In genomic region chr10:104151737-104152136, GRCh38 we compare ENCODE assay signal across 11 cellular contexts.
"Had no signal": no experiment of that assay in that cellular context is flagged by ENCODE, and none has a peak within 500 bp of the region (broad histone marks: within the 10 kb centered on the region; RNA-seq: fewer than 3 reads in every experiment).

No MANE protein-coding gene starts in this region.

- H3K27ac ChIP-seq: GM23248 had no signal

- H2AFZ ChIP-seq: GM23248, GM23338 had no signal

- H3K9ac ChIP-seq: GM23248 had no signal

- H3K4me3 Mint-ChIP-seq: GM23338, H9, HFFc6 had no signal

- H3K4me1 ChIP-seq: HAP-1 had no signal

- FAIRE-seq: H1, H54 had no signal

- DNase-seq: GM23248, GOT3, H7, H9, HCEC 1CT, HFFc6 had no signal

- H3K27ac Mint-ChIP-seq: GM23338, H9, HFFc6 had no signal

- H3K4me2 ChIP-seq: GM23338 had no signal

- H3K4me3 ChIP-seq: GM23248, GM23338, HAP-1 had no signal

- H3K36me3 ChIP-seq: HAP-1 had no signal

- ATAC-seq: GM23338, HCT116 had no signal
